In genomic region chr21:46093668-46094400, GRCh38 we compare ENCODE assay signal across 16 cellular contexts. TPM values are rescaled to one million over a fixed set of nuclear protein-coding genes. Genes with fewer than 3 reads are reported as not detected.
DNase-seq lines count a peak whose midpoint lies in the region; ATAC-seq and TF ChIP-seq lines count a peak whose summit lies in the region.
"Had no signal": no experiment of that assay in that cellular context is flagged by ENCODE, and none has a peak within 500 bp of the region (broad histone marks: within the 10 kb centered on the region; RNA-seq: fewer than 3 reads in every experiment).

No MANE protein-coding gene starts in this region.

- peaks cover 0 to 1% (median 0%) of the 10 kb centered on the region in 4 donors for H3K9me3 ChIP-seq in upper lobe of left lung
- H3K9me3 ChIP-seq: testis had no signal

- H3K27ac Mint-ChIP-seq in activated naive CD4-positive, alpha-beta T cell treated with anti-CD3 and anti-CD28 coated beads, Interleukin-2, amount 10 ng/mL, durations not matched to agents 7 days and 5 days, result no peak overlapping the region
- H3K27ac Mint-ChIP-seq in activated naive CD4-positive, alpha-beta T cell treated with anti-CD3 and anti-CD28 coated beads for 36 hours, result no peak overlapping the region
- H3K27ac Mint-ChIP-seq in natural killer cell (peak overlapping the region in 1 of 2 donors; percentile 46), endothelial cell (ENCODE audit: unreplicated experiment) (no peak overlapping the region)
- H3K27ac Mint-ChIP-seq: naive B cell had no signal

- CTCF ChIA-PET in activated naive CD4-positive, alpha-beta T cell treated with anti-CD3 and anti-CD28 coated beads, Interleukin-2, amount 10 ng/mL, durations not matched to agents 7 days and 5 days (lab: Charles Lee), result no interaction called here
- CTCF ChIA-PET in activated naive CD4-positive, alpha-beta T cell treated with anti-CD3 and anti-CD28 coated beads for 36 hours (lab: Charles Lee), result no interaction called here

- H3K27me3 Mint-ChIP-seq in activated naive CD4-positive, alpha-beta T cell treated with anti-CD3 and anti-CD28 coated beads, Interleukin-2, amount 10 ng/mL, durations not matched to agents 7 days and 5 days, result peaks cover 28% of the 10 kb centered on the region
- no peaks in the 10 kb centered on the region for H3K27me3 Mint-ChIP-seq in activated naive CD4-positive, alpha-beta T cell treated with anti-CD3 and anti-CD28 coated beads for 36 hours (ENCODE audit: low read depth)
- H3K27me3 Mint-ChIP-seq in natural killer cell (ENCODE audit: low read depth in 2 of 2) (peaks cover under 1 to 9% of the 10 kb centered on the region in 2 donors), endothelial cell (ENCODE audit: unreplicated experiment) (peaks cover 19% of the 10 kb centered on the region)

- no peaks in the 10 kb centered on the region for H3K4me1 Mint-ChIP-seq in activated naive CD4-positive, alpha-beta T cell treated with anti-CD3 and anti-CD28 coated beads, Interleukin-2, amount 10 ng/mL, durations not matched to agents 7 days and 5 days
- H3K4me1 Mint-ChIP-seq in activated naive CD4-positive, alpha-beta T cell treated with anti-CD3 and anti-CD28 coated beads for 36 hours (ENCODE audit: low read depth), result no peaks in the 10 kb centered on the region
- H3K4me1 Mint-ChIP-seq in natural killer cell (peaks cover 0 to 23% of the 10 kb centered on the region in 2 donors), endothelial cell (ENCODE audit: unreplicated experiment) (peaks cover 8% of the 10 kb centered on the region)

- WGBS in upper lobe of left lung, 2 donors, result 82 to 84% methylated on average over 7 to 11 of the region's 11 CpGs

- peaks cover 9% of the 10 kb centered on the region for H3K9me3 Mint-ChIP-seq in activated naive CD4-positive, alpha-beta T cell treated with anti-CD3 and anti-CD28 coated beads, Interleukin-2, amount 10 ng/mL, durations not matched to agents 7 days and 5 days
- peaks cover 5% of the 10 kb centered on the region for H3K9me3 Mint-ChIP-seq in activated naive CD4-positive, alpha-beta T cell treated with anti-CD3 and anti-CD28 coated beads for 36 hours
- peaks cover 7 to 8% of the 10 kb centered on the region in 2 donors for H3K9me3 Mint-ChIP-seq in natural killer cell
- peaks cover 20% of the 10 kb centered on the region for H3K9me3 Mint-ChIP-seq in endothelial cell (ENCODE audit: unreplicated experiment)

- peaks cover 1% of the 10 kb centered on the region for H3K36me3 Mint-ChIP-seq in activated naive CD4-positive, alpha-beta T cell treated with anti-CD3 and anti-CD28 coated beads, Interleukin-2, amount 10 ng/mL, durations not matched to agents 7 days and 5 days
- no peaks in the 10 kb centered on the region for H3K36me3 Mint-ChIP-seq in activated naive CD4-positive, alpha-beta T cell treated with anti-CD3 and anti-CD28 coated beads for 36 hours (ENCODE audit: low read depth)
- H3K36me3 Mint-ChIP-seq in natural killer cell, result no peaks in the 10 kb centered on the region
- peaks cover 30% of the 10 kb centered on the region for H3K36me3 Mint-ChIP-seq in endothelial cell (ENCODE audit: low read depth, unreplicated experiment)
- H3K36me3 Mint-ChIP-seq: brain had no signal

- TF ChIP-seq CTCF in coronary artery (IDR thresholded peaks at IDR 0.05) (no peak), natural killer cell (IDR thresholded peaks at IDR 0.05) (no peak), upper lobe of left lung (IDR thresholded peaks at IDR 0.05) (no peak), endothelial cell (IDR thresholded peaks at IDR 0.05; ENCODE audit: unreplicated experiment) (no peak)

- intact Hi-C loops in activated naive CD4-positive, alpha-beta T cell treated with anti-CD3 and anti-CD28 coated beads for 36 hours (cut with micrococcal nuclease), result no loop called here
- intact Hi-C loops in natural killer cell (cut with micrococcal nuclease), result no loop called here

- no peak for TF ChIP-seq POLR2A in upper lobe of left lung (IDR thresholded peaks at IDR 0.05)

- H3K27ac ChIP-seq in coronary artery (peak overlapping the region; percentile 84 to 99), upper lobe of left lung (peak overlapping the region in 1 of 4 donors; percentile 54)

- peak; percentile 17 for DNase-seq in activated naive CD4-positive, alpha-beta T cell treated with anti-CD3 and anti-CD28 coated beads, Interleukin-2, amount 10 ng/mL, durations not matched to agents 7 days and 5 days
- no peak for DNase-seq in activated naive CD4-positive, alpha-beta T cell treated with anti-CD3 and anti-CD28 coated beads for 36 hours
- DNase-seq in coronary artery (ENCODE audit: low spot score) (peak; percentile 69), natural killer cell (peak; percentile 24), upper lobe of left lung (peak; percentile 20 to 64), NCI-H524 (lab: John Stamatoyannopoulos, UW) (no peak), endothelial cell (ENCODE audit: low spot score) (no peak)
- DNase-seq: activated CD4-positive, CD25-positive, alpha-beta regulatory T cell; glutamatergic neuron; naive B cell; NCI-H1048; NCI-H2227 treated with DMSO at 0.1 percent for 48 hours; SW 1271; testis had no signal

- H3K36me3 ChIP-seq in upper lobe of left lung, result no peaks in the 10 kb centered on the region

- H3K4me3 ChIP-seq in coronary artery (no peak overlapping the region), upper lobe of left lung (no peak overlapping the region)
- H3K4me3 ChIP-seq: testis had no signal

- H3K4me1 ChIP-seq in upper lobe of left lung, result peaks cover 4 to 18% (median 14%) of the 10 kb centered on the region in 4 donors

- ATAC-seq in natural killer cell (peak in 2 of 3 donors; percentile 14 to 46), upper lobe of left lung (ENCODE audit: low FRiP score in 2 of 2) (no peak), GM21825 (IDR thresholded peaks at IDR 0.05; ENCODE audit: unreplicated experiment) (no peak)

- no peak for TF ChIP-seq EP300 in upper lobe of left lung (IDR thresholded peaks at IDR 0.05)

- H3K4me3 Mint-ChIP-seq in activated naive CD4-positive, alpha-beta T cell treated with anti-CD3 and anti-CD28 coated beads, Interleukin-2, amount 10 ng/mL, durations not matched to agents 7 days and 5 days, result no peak overlapping the region
- H3K4me3 Mint-ChIP-seq in activated naive CD4-positive, alpha-beta T cell treated with anti-CD3 and anti-CD28 coated beads for 36 hours, result no peak overlapping the region
- H3K4me3 Mint-ChIP-seq in natural killer cell (no peak overlapping the region), endothelial cell (ENCODE audit: unreplicated experiment) (no peak overlapping the region)
- H3K4me3 Mint-ChIP-seq: naive B cell had no signal

- peaks cover 0 to 16% (median 10%) of the 10 kb centered on the region in 4 donors for H3K27me3 ChIP-seq in upper lobe of left lung
- H3K27me3 ChIP-seq: testis had no signal

RNA-seq across cellular contexts. Expression of gene COL6A2, which starts 4.1 kb away (rescaled TPM):
- 1 to 10 TPM; 6.7 to 8.4 TPM for total RNA-seq in activated naive CD4-positive, alpha-beta T cell treated with anti-CD3 and anti-CD28 coated beads for 36 hours
- total RNA-seq in natural killer cell (100 to 1,000 TPM in 1 of 3 donors, 10 to 100 TPM in 2; 93.9 to 110 (median 97.2) TPM), upper lobe of left lung (100 to 1,000 TPM; 105 to 522 (median 304) TPM), endothelial cell (ENCODE audit: unreplicated experiment) (378 TPM)

Comparison
In these comparisons a context has a peak if more than half of its experiments do, and no peak if none do; other contexts are left out.
1. DNase-seq: peak in activated naive CD4-positive, alpha-beta T cell treated with anti-CD3 and anti-CD28 coated beads, Interleukin-2, amount 10 ng/mL, durations not matched to agents 7 days and 5 days (single experiment), coronary artery (single experiment), natural killer cell (single experiment) and upper lobe of left lung (2 of 2); none in activated naive CD4-positive, alpha-beta T cell treated with anti-CD3 and anti-CD28 coated beads for 36 hours (single experiment), NCI-H524 (0 of 2) and endothelial cell (single experiment).
2. ATAC-seq: peak in natural killer cell (2 of 3); none in upper lobe of left lung (0 of 2) and GM21825 (single experiment).
3. RNA of gene COL6A2, which starts 4.1 kb away (total RNA-seq): 105 to 522 TPM in upper lobe of left lung, 378 TPM in endothelial cell (single experiment) and 93.9 to 110 TPM in natural killer cell; 6.7 to 8.4 TPM in activated naive CD4-positive, alpha-beta T cell treated with anti-CD3 and anti-CD28 coated beads for 36 hours; every median in the first group is over 10 times any median in the second.